ENCODE assay signal across 14 cellular contexts in the genomic region with DNA sequence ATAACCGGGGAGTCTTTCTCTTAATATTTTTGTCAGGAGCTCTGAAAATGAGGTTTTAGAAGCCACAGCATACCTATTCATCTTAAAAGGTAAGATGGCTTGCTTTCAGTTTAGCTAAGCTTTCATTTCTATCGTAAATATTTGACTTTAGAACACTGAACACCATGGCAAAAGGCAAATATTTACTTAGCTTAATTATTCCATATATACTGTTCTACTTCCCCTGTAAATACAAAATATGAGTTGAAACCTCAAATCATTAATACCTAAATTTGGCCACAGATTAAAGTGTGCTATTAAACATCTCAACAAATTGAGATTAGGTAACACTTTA.
DNase-seq lines count a peak whose midpoint lies in the region; TF ChIP-seq lines count a peak whose summit lies in the region.
"Had no signal": no experiment of that assay in that cellular context is flagged by ENCODE, and none has a peak within 500 bp of the region (broad histone marks: within the 10 kb centered on the region; RNA-seq: fewer than 3 reads in every experiment).

No MANE protein-coding gene starts in this region.

- no peak overlapping the region for H3K4me3 Mint-ChIP-seq in chondrocyte (ENCODE audit: unreplicated experiment)

- DNase-seq in GM06990 (ENCODE audit: extremely low read depth, insufficient read length) = no peak
- peak; percentile 35 for DNase-seq in NCI-H146 (lab: John Stamatoyannopoulos, UW)
- DNase-seq in colonic mucosa = no peak
- no peak for DNase-seq in dedifferentiated amniotic fluid mesenchymal stem cell (ENCODE audit: extremely low spot score)
- no peak for DNase-seq in HEK293T (ENCODE audit: extremely low spot score)
- no peak for DNase-seq in NCI-H82 (lab: John Stamatoyannopoulos, UW)
- DNase-seq in chondrocyte (ENCODE audit: low spot score) = no peak
- DNase-seq: activated T-cell treated with anti-CD3 and anti-CD28 coated beads, Interleukin-2, amount 50 U/mL, for 48 hours; COR-L47; naive thymus-derived CD4-positive, alpha-beta T cell; tibial artery had no signal

- no peaks in the 10 kb centered on the region for H3K36me3 Mint-ChIP-seq in chondrocyte (ENCODE audit: low read depth)

- peak overlapping the region in 1 of 2 donors; percentile 60 for H3K9ac ChIP-seq in colonic mucosa (ENCODE audit: low read depth in 2 of 2, low read length in 2 of 2)
- peak overlapping the region in 1 of 2 donors; percentile 46 for H3K9ac ChIP-seq in mucosa of rectum (ENCODE audit: low read depth in 1 of 2, low read length in 2 of 2)

- H3K27ac ChIP-seq in colonic mucosa (peak overlapping the region; percentile 61), mucosa of rectum (ENCODE audit: low read depth in 2 of 2, low read length in 2 of 2) (peak overlapping the region in 1 of 2 donors; percentile 66)
- H3K27ac ChIP-seq: tibial artery had no signal

- peaks cover 17% of the 10 kb centered on the region for H3K4me1 Mint-ChIP-seq in chondrocyte (ENCODE audit: low read depth)

- peak overlapping the region; percentile 28 for H3K4me3 ChIP-seq in GM06990 (replicated peaks; ENCODE audit: low read depth, low read length)
- H3K4me3 ChIP-seq in colonic mucosa = peak overlapping the region; percentile 13
- H3K4me3 ChIP-seq in mucosa of rectum (ENCODE audit: low read length in 2 of 2) = peak overlapping the region; percentile 56 to 66
- H3K4me3 ChIP-seq: skin epidermis, tibial artery had no signal

- H3K4me1 ChIP-seq in colonic mucosa (peaks cover 11% of the 10 kb centered on the region), mucosa of rectum (ENCODE audit: control insufficient read depth in 2 of 2, insufficient read depth in 2 of 2, low read length in 2 of 2) (peaks cover 14 to 27% of the 10 kb centered on the region in 2 donors)
- H3K4me1 ChIP-seq: tibial artery had no signal

- no peaks in the 10 kb centered on the region for H3K36me3 ChIP-seq in GM06990 (ENCODE audit: control insufficient read depth, insufficient read depth, low read length)
- H3K36me3 ChIP-seq in colonic mucosa = no peaks in the 10 kb centered on the region
- no peaks in the 10 kb centered on the region for H3K36me3 ChIP-seq in mucosa of rectum (ENCODE audit: control insufficient read depth in 2 of 2, insufficient read depth in 2 of 2, low read length in 2 of 2)
- H3K36me3 ChIP-seq: tibial artery had no signal

- CTCF ChIA-PET in HEK293T (lab: Yijun Ruan, JAX) = interaction anchor here (0.5 to 2.3 kb wide), 2 partner anchors 10 to 44 kb away, joined by 5 to 7 read pairs; no protein-coding TSS in a partner anchor

- POLR2A ChIA-PET in HEK293T (lab: Yijun Ruan, JAX) = interaction anchor here (0.8 kb wide), 1 partner anchor 11 kb away, joined by 3 read pairs; no protein-coding TSS in a partner anchor

- H3K27me3 ChIP-seq in GM06990 (replicated peaks; ENCODE audit: control insufficient read depth, insufficient read depth, low read length) (no peaks in the 10 kb centered on the region), colonic mucosa (no peaks in the 10 kb centered on the region), mucosa of rectum (ENCODE audit: control insufficient read depth in 2 of 2, insufficient read depth in 2 of 2, low read length in 2 of 2) (no peaks in the 10 kb centered on the region)
- H3K27me3 ChIP-seq: tibial artery had no signal

- TF ChIP-seq CTCF in GM06990 (IDR thresholded peaks at IDR 0.05; ENCODE audit: insufficient read depth, low read length, poor library complexity, severe bottlenecking) = no peak
- TF ChIP-seq CTCF in colonic mucosa (IDR thresholded peaks at IDR 0.05) = no peak
- no peak for TF ChIP-seq CTCF in chondrocyte (IDR thresholded peaks at IDR 0.05)

- no peaks in the 10 kb centered on the region for H3K27me3 Mint-ChIP-seq in chondrocyte (ENCODE audit: low read depth)
- H3K27me3 Mint-ChIP-seq: brain; naive thymus-derived CD4-positive, alpha-beta T cell had no signal

- no peak overlapping the region for H3K27ac Mint-ChIP-seq in chondrocyte (ENCODE audit: unreplicated experiment)

- intact Hi-C loops in colonic mucosa (cut with DNase I) = no loop called here

- no peaks in the 10 kb centered on the region for H3K9me3 ChIP-seq in colonic mucosa
- H3K9me3 ChIP-seq in mucosa of rectum (ENCODE audit: control insufficient read depth in 2 of 2, low read length in 2 of 2) = no peaks in the 10 kb centered on the region
- H3K9me3 ChIP-seq: tibial artery had no signal

- H3K9me3 Mint-ChIP-seq in chondrocyte (ENCODE audit: low read depth) = peaks cover 2% of the 10 kb centered on the region
- H3K9me3 Mint-ChIP-seq: brain; naive thymus-derived CD4-positive, alpha-beta T cell had no signal

TF ChIP-seq in HEK293T, 16 proteins besides CTCF, POLR2A, EP300 and RAD21:
- TF ChIP-seq SUZ12 (IDR thresholded peaks at IDR 0.05) (no peak), LEF1 (IDR thresholded peaks at IDR 0.05; ENCODE audit: borderline replicate concordance) (no peak)
TF ChIP-seq in HEK293T: peak in this region for 0.
